17 cellular contexts compared by ENCODE assay signal in genomic region chr1:981955-982558, GRCh38. TPM values are rescaled to one million over a fixed set of nuclear protein-coding genes. Genes with fewer than 3 reads are reported as not detected.
DNase-seq lines count a peak whose midpoint lies in the region; ATAC-seq and TF ChIP-seq lines count a peak whose summit lies in the region.
"Had no signal": no experiment of that assay in that cellular context is flagged by ENCODE, and none has a peak within 500 bp of the region (broad histone marks: within the 10 kb centered on the region; RNA-seq: fewer than 3 reads in every experiment).

A gene with protein sequence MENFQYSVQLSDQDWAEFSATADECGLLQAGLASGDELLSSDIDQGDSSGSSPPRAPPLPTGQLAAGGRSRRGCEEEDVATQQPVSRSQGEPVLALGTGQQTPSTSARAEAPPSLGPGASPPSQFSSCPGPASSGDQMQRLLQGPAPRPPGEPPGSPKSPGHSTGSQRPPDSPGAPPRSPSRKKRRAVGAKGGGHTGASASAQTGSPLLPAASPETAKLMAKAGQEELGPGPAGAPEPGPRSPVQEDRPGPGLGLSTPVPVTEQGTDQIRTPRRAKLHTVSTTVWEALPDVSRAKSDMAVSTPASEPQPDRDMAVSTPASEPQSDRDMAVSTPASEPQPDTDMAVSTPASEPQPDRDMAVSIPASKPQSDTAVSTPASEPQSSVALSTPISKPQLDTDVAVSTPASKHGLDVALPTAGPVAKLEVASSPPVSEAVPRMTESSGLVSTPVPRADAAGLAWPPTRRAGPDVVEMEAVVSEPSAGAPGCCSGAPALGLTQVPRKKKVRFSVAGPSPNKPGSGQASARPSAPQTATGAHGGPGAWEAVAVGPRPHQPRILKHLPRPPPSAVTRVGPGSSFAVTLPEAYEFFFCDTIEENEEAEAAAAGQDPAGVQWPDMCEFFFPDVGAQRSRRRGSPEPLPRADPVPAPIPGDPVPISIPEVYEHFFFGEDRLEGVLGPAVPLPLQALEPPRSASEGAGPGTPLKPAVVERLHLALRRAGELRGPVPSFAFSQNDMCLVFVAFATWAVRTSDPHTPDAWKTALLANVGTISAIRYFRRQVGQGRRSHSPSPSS (minus strand): TSS chr1:982093. CDS start chr1:981029, 1,064 bp downstream.

- H3K27me3 ChIP-seq in heart right ventricle: peaks cover 0 to 25% (median 7%) of the 10 kb centered on the region in 7 donors
- H3K27me3 ChIP-seq in neuronal stem cell (ENCODE audit: control insufficient read depth in 3 of 3, insufficient read depth in 3 of 3, low read depth in 1 of 3, low read length in 3 of 3): peaks cover 0 to 51% (median 4%) of the 10 kb centered on the region in 3 experiments
- peaks cover 0 to 2% of the 10 kb centered on the region in 2 donors for H3K27me3 ChIP-seq in tibial artery
- peaks cover 2% of the 10 kb centered on the region; the same call in 1 of the 2 replicates for H3K27me3 ChIP-seq in H9 (ENCODE audit: insufficient read depth, low read length)

- no peak within 1 kb of the TSS for H4K5ac ChIP-seq in H9 (ENCODE audit: insufficient read length, low read depth, low read length)

- H2AK5ac ChIP-seq in neuronal stem cell (ENCODE audit: low read depth, low read length): peak within 1 kb of the TSS; percentile 84
- no peak within 1 kb of the TSS for H2AK5ac ChIP-seq in H9 (ENCODE audit: insufficient read length, low read length)

- no peak within 1 kb of the TSS for H4K8ac ChIP-seq in neuronal stem cell (ENCODE audit: low read depth, low read length)
- H4K8ac ChIP-seq in H9 (replicated peaks; ENCODE audit: insufficient read length, low read depth, low read length): no peak within 1 kb of the TSS

- 40% methylated on average over 27 to 28 of the region's 28 CpGs for WGBS in heart right ventricle, 2 donors
- no CpG with 5 or more reads among the region's 28 CpGs for WGBS in neuronal stem cell (ENCODE audit: extremely low coverage in 2 of 2, insufficient read length in 2 of 2, insufficient replicate concordance in 1 of 2), 2 donors
- WGBS in H9 (ENCODE audit: extremely low coverage, insufficient read length, low lambda C conversion rate): no CpG with 5 or more reads among the region's 28 CpGs

- no peak within 1 kb of the TSS for H3K4me3 Mint-ChIP-seq in activated T-cell treated with anti-CD3 and anti-CD28 coated beads, Interleukin-2, amount 50 U/mL, for 4 hours
- H3K4me3 Mint-ChIP-seq in H9: no peak within 1 kb of the TSS

- no peak within 1 kb of the TSS for H3K4me2 ChIP-seq in neuronal stem cell (ENCODE audit: insufficient read depth, low read length, poor library complexity, severe bottlenecking)
- H3K4me2 ChIP-seq in H9 (ENCODE audit: insufficient read depth, insufficient read length, low read length): no peak within 1 kb of the TSS
- H3K4me2 ChIP-seq: PC-9 had no signal

- TF ChIP-seq CTCF in heart right ventricle (IDR thresholded peaks at IDR 0.05) (no peak), tibial artery (IDR thresholded peaks at IDR 0.05) (no peak), H9 (conservative IDR thresholded peaks at IDR 0.05) (no peak)

- H3K27me3 Mint-ChIP-seq in activated T-cell treated with anti-CD3 and anti-CD28 coated beads, Interleukin-2, amount 50 U/mL, for 4 hours (ENCODE audit: low read depth): peaks cover 31% of the 10 kb centered on the region
- peaks cover 75% of the 10 kb centered on the region for H3K27me3 Mint-ChIP-seq in H9 (ENCODE audit: low read depth)

- H2BK5ac ChIP-seq in neuronal stem cell (ENCODE audit: low read length) (peak within 1 kb of the TSS; percentile 94), H9 (ENCODE audit: insufficient read length, low read length) (no peak within 1 kb of the TSS)

- H2BK12ac ChIP-seq in neuronal stem cell (ENCODE audit: low read length) (peak within 1 kb of the TSS; percentile 73), H9 (ENCODE audit: insufficient read length, low read depth, low read length) (no peak within 1 kb of the TSS)

- H4K91ac ChIP-seq in neuronal stem cell (ENCODE audit: low read depth, low read length, poor library complexity): no peak within 1 kb of the TSS
- H4K91ac ChIP-seq in H9 (ENCODE audit: insufficient read length, low read depth, low read length): no peak within 1 kb of the TSS

- no peak within 1 kb of the TSS for H2BK120ac ChIP-seq in neuronal stem cell (ENCODE audit: low read depth, low read length)
- no peak within 1 kb of the TSS for H2BK120ac ChIP-seq in H9 (ENCODE audit: low read depth, low read length, poor library complexity, severe bottlenecking)

- H3K27ac Mint-ChIP-seq in H9: peak within 1 kb of the TSS in 1 of 3 experiments; percentile 95; a peak in 1 of 7 replicates

- H3K9me3 Mint-ChIP-seq in activated T-cell treated with anti-CD3 and anti-CD28 coated beads, Interleukin-2, amount 50 U/mL, for 4 hours: no peaks in the 10 kb centered on the region
- peaks cover 4 to 6% of the 10 kb centered on the region in 2 experiments for H3K9me3 Mint-ChIP-seq in H9

- H4K20me1 ChIP-seq in H9 (ENCODE audit: control insufficient read depth, insufficient read depth, insufficient read length): no peaks in the 10 kb centered on the region

- peaks cover 2% of the 10 kb centered on the region for H3K4me1 Mint-ChIP-seq in activated T-cell treated with anti-CD3 and anti-CD28 coated beads, Interleukin-2, amount 50 U/mL, for 4 hours (ENCODE audit: low read depth)
- H3K4me1 Mint-ChIP-seq in H9: 0 out of 4 replicates have a peak, but pooled peaks cover 0 to 4% of the 10 kb centered on the region in 2 experiments

- intact Hi-C loops in heart right ventricle (cut with DNase I): loop anchor here in 5 of 10 donors (2.0 to 5.0 kb wide), 3 partner anchors 80 to 85 kb away; no protein-coding TSS in a partner anchor
- intact Hi-C loops in tibial artery (cut with DNase I; ENCODE audit: low total_unique reads): no loop called here

- DNase-seq in activated T-cell treated with anti-CD3 and anti-CD28 coated beads, Interleukin-2, amount 50 U/mL, for 4 hours: peak; percentile 4
- no peak for DNase-seq in activated T-cell treated with anti-CD3 and anti-CD28 coated beads, Interleukin-2, amount 50 U/mL, for 1 hour
- DNase-seq in heart right ventricle (peak; percentile 80 to 84), neuronal stem cell (ENCODE audit: low spot score) (no peak), tibial artery (peak in 1 of 2 donors; percentile 87), NCI-H187 treated with DMSO at 0.1 percent for 48 hours (lab: John Stamatoyannopoulos, UW) (no peak), H9 (no peak)
- DNase-seq: DMS53, KBM-7, NCI-H2107, NCI-H446, NCI-H748 treated with DMSO at 0.1 percent for 48 hours, PC-9 had no signal

- no peak within 1 kb of the TSS for H3K56ac ChIP-seq in H9 (ENCODE audit: insufficient read length, low read depth, low read length)

- H3K36me3 Mint-ChIP-seq in activated T-cell treated with anti-CD3 and anti-CD28 coated beads, Interleukin-2, amount 50 U/mL, for 4 hours (ENCODE audit: insufficient read depth): no peaks in the 10 kb centered on the region
- peaks cover 0 to 6% (median 4%) of the 10 kb centered on the region in 3 experiments; a peak in 4 of 7 replicates for H3K36me3 Mint-ChIP-seq in H9 (ENCODE audit: insufficient read depth in 1 of 3, low read depth in 3 of 3)

- no peak within 1 kb of the TSS for H2BK20ac ChIP-seq in H9 (ENCODE audit: low read depth, low read length, poor library complexity, severe bottlenecking)

- H3K36me3 ChIP-seq in heart right ventricle: peaks cover 0 to 4% (median 0%) of the 10 kb centered on the region in 9 donors
- no peaks in the 10 kb centered on the region for H3K36me3 ChIP-seq in neuronal stem cell (replicated peaks in 1 of 2; ENCODE audit: control insufficient read depth in 2 of 2, insufficient read depth in 2 of 2, low read length in 2 of 2)
- H3K36me3 ChIP-seq in tibial artery: no peaks in the 10 kb centered on the region

- H2BK15ac ChIP-seq in neuronal stem cell (ENCODE audit: low read length) (peak within 1 kb of the TSS; percentile 89), H9 (ENCODE audit: low read depth, low read length) (no peak within 1 kb of the TSS)

- H3K4me3 ChIP-seq in heart right ventricle (peak within 1 kb of the TSS; percentile 37 to 60 (median 57)), neuronal stem cell (ENCODE audit: low read length in 2 of 2) (no peak within 1 kb of the TSS), tibial artery (no peak within 1 kb of the TSS)
- H3K4me3 ChIP-seq: PC-9 had no signal

- no peaks in the 10 kb centered on the region for H3K9me3 ChIP-seq in heart right ventricle
- no peaks in the 10 kb centered on the region for H3K9me3 ChIP-seq in neuronal stem cell (replicated peaks in 1 of 2; ENCODE audit: control insufficient read depth in 2 of 2, insufficient read depth in 1 of 2, low read depth in 1 of 2, low read length in 2 of 2)
- H3K9me3 ChIP-seq in tibial artery: no peaks in the 10 kb centered on the region
- no peaks in the 10 kb centered on the region for H3K9me3 ChIP-seq in H9 (ENCODE audit: control insufficient read depth, low read depth, low read length)

- peak within 1 kb of the TSS; percentile 48 for H3K18ac ChIP-seq in neuronal stem cell (ENCODE audit: low read length)
- H3K18ac ChIP-seq in H9 (ENCODE audit: insufficient read length, low read depth, low read length): no peak within 1 kb of the TSS

- no peak within 1 kb of the TSS for H3T11ph ChIP-seq in H9 (ENCODE audit: low read length)

- no peaks in the 10 kb centered on the region for H3K79me2 ChIP-seq in H9 (ENCODE audit: insufficient read depth, low read length)

- peak within 1 kb of the TSS; percentile 83 for H3K9ac ChIP-seq in neuronal stem cell (ENCODE audit: low read depth, low read length, poor library complexity)
- no peak within 1 kb of the TSS for H3K9ac ChIP-seq in H9 (ENCODE audit: extremely low read depth, insufficient read length, low read length)

- H3K27ac ChIP-seq in heart right ventricle (peak within 1 kb of the TSS; percentile 83 to 97 (median 96)), neuronal stem cell (replicated peaks; ENCODE audit: low read length) (no peak within 1 kb of the TSS), tibial artery (peak within 1 kb of the TSS; percentile 28 to 57), H9 (ENCODE audit: insufficient read length, low read depth, low read length) (no peak within 1 kb of the TSS)
- H3K27ac ChIP-seq: 22Rv1, C4-2B, PC-9 had no signal

- H3K4ac ChIP-seq in neuronal stem cell (ENCODE audit: low read length): no peak within 1 kb of the TSS
- H3K4ac ChIP-seq in H9 (ENCODE audit: low read depth, low read length): no peak within 1 kb of the TSS

- no peaks in the 10 kb centered on the region for H3K23me2 ChIP-seq in H9 (ENCODE audit: insufficient read length, low read depth, low read length, poor library complexity, severe bottlenecking)

- no peak for ATAC-seq in activated T-cell treated with anti-CD3 and anti-CD28 coated beads, Interleukin-2, amount 50 U/mL, for 4 hours
- ATAC-seq in heart right ventricle: peak; percentile 59 to 79 (median 74)
- ATAC-seq in GM18498 (IDR thresholded peaks at IDR 0.05; ENCODE audit: unreplicated experiment): no peak
- ATAC-seq: HCT116 had no signal

- H2AFZ ChIP-seq in neuronal stem cell (ENCODE audit: low read length) (no peak within 1 kb of the TSS), H9 (ENCODE audit: low read length) (no peak within 1 kb of the TSS)
- H2AFZ ChIP-seq: PC-9 had no signal

- no peak within 1 kb of the TSS for H3K14ac ChIP-seq in neuronal stem cell (ENCODE audit: low read length)
- no peak within 1 kb of the TSS for H3K14ac ChIP-seq in H9 (ENCODE audit: insufficient read depth, low read length)

- H3K23ac ChIP-seq in neuronal stem cell (ENCODE audit: low read depth, low read length, poor library complexity) (peak within 1 kb of the TSS; percentile 67), H9 (ENCODE audit: insufficient read length, low read depth, low read length) (no peak within 1 kb of the TSS)

- peaks cover 0 to 47% (median 3%) of the 10 kb centered on the region in 9 donors for H3K4me1 ChIP-seq in heart right ventricle
- no peaks in the 10 kb centered on the region for H3K4me1 ChIP-seq in neuronal stem cell (ENCODE audit: control insufficient read depth in 2 of 2, insufficient read depth in 1 of 2, low read depth in 1 of 2, low read length in 2 of 2)
- H3K4me1 ChIP-seq in tibial artery: peaks cover 0 to 27% (median 19%) of the 10 kb centered on the region in 4 donors
- H3K4me1 ChIP-seq in H9 (ENCODE audit: insufficient read depth, low read length): no peaks in the 10 kb centered on the region

- H3K79me1 ChIP-seq in neuronal stem cell (ENCODE audit: low read depth, low read length) (no peaks in the 10 kb centered on the region), H9 (ENCODE audit: insufficient read depth, low read depth, low read length, poor library complexity, severe bottlenecking) (no peaks in the 10 kb centered on the region)

RNA-seq across cellular contexts. Expression of the gene that starts here (rescaled TPM):
- not detected for total RNA-seq in activated T-cell treated with anti-CD3 and anti-CD28 coated beads, Interleukin-2, amount 50 U/mL, for 4 hours
- 100 to 1,000 TPM in 8 of 10 donors, 10 to 100 TPM in 2; 66.2 to 238 (median 122) TPM for total RNA-seq in heart right ventricle
- polyA plus RNA-seq in heart right ventricle: 100 to 1,000 TPM in 1 of 2 donors, 10 to 100 TPM in 1; 55.1 to 513 TPM
- polyA plus RNA-seq in neuronal stem cell (2013, experiment 1 of 2): not detected
- 0.01 TPM for polyA plus RNA-seq in neuronal stem cell (2013, experiment 2 of 2)
- not detected in 2 replicates for total RNA-seq in H9 (2021)

Comparison
In these comparisons a context has a peak if more than half of its experiments do, and no peak if none do; other contexts are left out.
1. RNA of the gene that starts here (total RNA-seq): 66.2 to 238 TPM in heart right ventricle; not detected in H9 and not detected in activated T-cell treated with anti-CD3 and anti-CD28 coated beads, Interleukin-2, amount 50 U/mL, for 4 hours; every median in the first group is over 10 times any median in the second.
2. Peak in DNase-seq in activated T-cell treated with anti-CD3 and anti-CD28 coated beads, Interleukin-2, amount 50 U/mL, for 4 hours; RNA of the gene not detected or under 1 TPM.
3. ATAC-seq: peak in heart right ventricle (8 of 8); none in activated T-cell treated with anti-CD3 and anti-CD28 coated beads, Interleukin-2, amount 50 U/mL, for 4 hours (0 of 2) and GM18498 (single experiment).
4. DNase-seq: peak in heart right ventricle (2 of 2); none in activated T-cell treated with anti-CD3 and anti-CD28 coated beads, Interleukin-2, amount 50 U/mL, for 1 hour (single experiment), neuronal stem cell (single experiment), NCI-H187 treated with DMSO at 0.1 percent for 48 hours (single experiment) and H9 (single experiment).
5. H3K27ac ChIP-seq: peak in heart right ventricle (10 of 10) and tibial artery (2 of 2); none in neuronal stem cell (single experiment) and H9 (single experiment).
6. H3K4me3 ChIP-seq: peak in heart right ventricle (10 of 10); none in neuronal stem cell (0 of 2) and tibial artery (0 of 2).